ENCODE assay signal across 36 cellular contexts in genomic region chr14:36702484-36702883, GRCh38. TPM values are rescaled to one million over a fixed set of nuclear protein-coding genes. Genes with fewer than 3 reads are reported as not detected.
"Had no signal": no experiment of that assay in that cellular context is flagged by ENCODE, and none has a peak within 500 bp of the region (broad histone marks: within the 10 kb centered on the region; RNA-seq: fewer than 3 reads in every experiment).

No MANE protein-coding gene starts in this region.

- H3K9me3 ChIP-seq: ascending aorta had no signal

- H3K4me1 ChIP-seq: ascending aorta had no signal

- H3K27ac Mint-ChIP-seq: activated B cell treated with CpG ODN at 0.5 μM for 24 hours; activated CD4-positive, alpha-beta memory T cell treated with anti-CD3 and anti-CD28 coated beads for 36 hours; activated CD4-positive, alpha-beta T cell treated with anti-CD3 and anti-CD28 coated beads, Interleukin-2, amount 10 ng/mL, durations not matched to agents 24 days and 14 days; activated CD8-positive, alpha-beta memory T cell treated with anti-CD3 and anti-CD28 coated beads, Interleukin-2, amount 10 ng/mL, durations not matched to agents 7 days and 5 days; activated CD8-positive, alpha-beta T cell treated with anti-CD3 and anti-CD28 coated beads for 36 hours; activated naive CD4-positive, alpha-beta T cell treated with anti-CD3 and anti-CD28 coated beads, Interleukin-2, amount 10 ng/mL, durations not matched to agents 7 days and 5 days; activated naive CD4-positive, alpha-beta T cell treated with anti-CD3 and anti-CD28 coated beads, Interleukin-2, amount 50 U/mL, for 24 hours; activated naive CD8-positive, alpha-beta T cell; activated naive CD8-positive, alpha-beta T cell treated with anti-CD3 and anti-CD28 coated beads, Interleukin-2, amount 10 ng/mL, durations not matched to agents 7 days and 5 days; activated naive CD8-positive, alpha-beta T cell treated with anti-CD3 and anti-CD28 coated beads, Interleukin-2, amount 50 U/mL, for 24 hours; activated T-cell treated with anti-CD3 and anti-CD28 coated beads, Interleukin-2, amount 50 U/mL, for 24 hours; activated T-helper 2 cell treated with anti-CD3 and anti-CD28 coated beads, Interferon-gamma antibody, Interleukin-2, Interleukin-4, amounts not matched to agents 10 μg/mL and 5 μg/mL and 100 μg/mL, durations not matched to agents 14 hours and 24 hours and 36 hours; brain; T-helper 1 cell treated with Interleukin-12 subunit alpha and Interleukin-12 subunit beta and Interleukin-4 antibody, amounts not matched to agents 30 μg/mL and 1 μg/mL, for 36 hours; T-helper 2 cell treated with Interferon-gamma antibody and Interleukin-4, amounts not matched to agents 5 μg/mL and 100 μg/mL, for 36 hours had no signal

- H3K27ac ChIP-seq: ascending aorta, cardiac muscle cell, VCaP had no signal

- H3K27me3 Mint-ChIP-seq: activated B cell treated with CpG ODN at 0.5 μM for 24 hours; activated CD4-positive, alpha-beta T cell treated with anti-CD3 and anti-CD28 coated beads, Interleukin-2, amount 10 ng/mL, durations not matched to agents 24 days and 14 days; activated CD8-positive, alpha-beta memory T cell treated with anti-CD3 and anti-CD28 coated beads, Interleukin-2, amount 10 ng/mL, durations not matched to agents 7 days and 5 days; activated naive CD4-positive, alpha-beta T cell treated with anti-CD3 and anti-CD28 coated beads, Interleukin-2, amount 10 ng/mL, durations not matched to agents 7 days and 5 days; activated naive CD8-positive, alpha-beta T cell treated with anti-CD3 and anti-CD28 coated beads, Interleukin-2, amount 10 ng/mL, durations not matched to agents 7 days and 5 days; central memory CD8-positive, alpha-beta T cell had no signal

- H3K4me3 Mint-ChIP-seq: activated B cell treated with CpG ODN at 0.5 μM for 24 hours; activated CD4-positive, alpha-beta memory T cell treated with anti-CD3 and anti-CD28 coated beads for 36 hours; activated CD4-positive, alpha-beta T cell treated with anti-CD3 and anti-CD28 coated beads, Interleukin-2, amount 10 ng/mL, durations not matched to agents 24 days and 14 days; activated CD8-positive, alpha-beta memory T cell treated with anti-CD3 and anti-CD28 coated beads, Interleukin-2, amount 10 ng/mL, durations not matched to agents 7 days and 5 days; activated CD8-positive, alpha-beta T cell treated with anti-CD3 and anti-CD28 coated beads for 36 hours; activated naive CD4-positive, alpha-beta T cell treated with anti-CD3 and anti-CD28 coated beads, Interleukin-2, amount 10 ng/mL, durations not matched to agents 7 days and 5 days; activated naive CD4-positive, alpha-beta T cell treated with anti-CD3 and anti-CD28 coated beads, Interleukin-2, amount 50 U/mL, for 24 hours; activated naive CD8-positive, alpha-beta T cell; activated naive CD8-positive, alpha-beta T cell treated with anti-CD3 and anti-CD28 coated beads, Interleukin-2, amount 10 ng/mL, durations not matched to agents 7 days and 5 days; activated naive CD8-positive, alpha-beta T cell treated with anti-CD3 and anti-CD28 coated beads, Interleukin-2, amount 50 U/mL, for 24 hours; activated T-cell treated with anti-CD3 and anti-CD28 coated beads, Interleukin-2, amount 50 U/mL, for 24 hours; brain; central memory CD8-positive, alpha-beta T cell; T-helper 1 cell treated with Interleukin-12 subunit alpha and Interleukin-12 subunit beta and Interleukin-4 antibody, amounts not matched to agents 30 μg/mL and 1 μg/mL, for 36 hours; T-helper 2 cell treated with Interferon-gamma antibody and Interleukin-4, amounts not matched to agents 5 μg/mL and 100 μg/mL, for 36 hours had no signal

- DNase-seq: activated B cell treated with CpG ODN at 0.5 μM for 24 hours; activated CD4-positive, alpha-beta memory T cell treated with anti-CD3 and anti-CD28 coated beads for 36 hours; activated CD4-positive, alpha-beta T cell treated with anti-CD3 and anti-CD28 coated beads for 4 hours; activated CD4-positive, alpha-beta T cell treated with anti-CD3 and anti-CD28 coated beads, Interleukin-2, amount 10 ng/mL, durations not matched to agents 24 days and 14 days; activated CD4-positive, alpha-beta T cell treated with anti-CD3 and anti-CD28 coated beads, Interleukin-2, amount 50 U/mL, for 1 hour; activated CD4-positive, alpha-beta T cell treated with anti-CD3 and anti-CD28 coated beads, Interleukin-2, amount 50 U/mL, for 4 hours; activated CD4-positive, CD25-positive, alpha-beta regulatory T cell treated with anti-CD3 and anti-CD28 coated beads, Interleukin-2, amount 50 U/mL, for 72 hours; activated CD8-positive, alpha-beta memory T cell treated with anti-CD3 and anti-CD28 coated beads for 24 hours; activated CD8-positive, alpha-beta memory T cell treated with anti-CD3 and anti-CD28 coated beads, Interleukin-2, amount 10 ng/mL, durations not matched to agents 7 days and 5 days; activated CD8-positive, alpha-beta memory T cell treated with anti-CD3 and anti-CD28 coated beads, Interleukin-2, amount 50 U/mL, for 48 hours; activated CD8-positive, alpha-beta T cell treated with anti-CD3 and anti-CD28 coated beads for 36 hours; activated effector memory CD4-positive, alpha-beta T cell treated with Interleukin-2 at 50 U/mL for 16 hours; activated gamma-delta T cell; activated naive CD4-positive, alpha-beta T cell treated with anti-CD3 and anti-CD28 coated beads, Interleukin-2, amount 10 ng/mL, durations not matched to agents 7 days and 5 days; activated naive CD4-positive, alpha-beta T cell treated with Interleukin-2 at 50 U/mL for 16 hours; activated naive CD8-positive, alpha-beta T cell treated with anti-CD3 and anti-CD28 coated beads, Interleukin-2, amount 10 ng/mL, durations not matched to agents 7 days and 5 days; activated naive CD8-positive, alpha-beta T cell treated with anti-CD3 and anti-CD28 coated beads, Interleukin-2, amount 50 U/mL, for 24 hours; activated T-cell treated with anti-CD3 and anti-CD28 coated beads, Interleukin-2, amount 50 U/mL, for 24 hours; activated T-cell treated with anti-CD3 and anti-CD28 coated beads, Interleukin-2, amount 50 U/mL, for 48 hours; amygdala; anterior cingulate cortex; caudate nucleus; cerebellar nuclear complex; T-helper 1 cell; T-helper 2 cell; T-helper 9 cell had no signal

- H3K4me3 ChIP-seq: ascending aorta, cardiac muscle cell had no signal

- H3K36me3 Mint-ChIP-seq: activated CD4-positive, alpha-beta memory T cell treated with anti-CD3 and anti-CD28 coated beads for 36 hours; activated CD8-positive, alpha-beta memory T cell treated with anti-CD3 and anti-CD28 coated beads, Interleukin-2, amount 10 ng/mL, durations not matched to agents 7 days and 5 days; activated naive CD4-positive, alpha-beta T cell treated with anti-CD3 and anti-CD28 coated beads, Interleukin-2, amount 10 ng/mL, durations not matched to agents 7 days and 5 days; activated naive CD4-positive, alpha-beta T cell treated with anti-CD3 and anti-CD28 coated beads, Interleukin-2, amount 50 U/mL, for 24 hours; activated naive CD8-positive, alpha-beta T cell; activated naive CD8-positive, alpha-beta T cell treated with anti-CD3 and anti-CD28 coated beads, Interleukin-2, amount 10 ng/mL, durations not matched to agents 7 days and 5 days; brain had no signal

- H3K9me3 Mint-ChIP-seq: activated B cell treated with CpG ODN at 0.5 μM for 24 hours; activated naive CD4-positive, alpha-beta T cell treated with anti-CD3 and anti-CD28 coated beads, Interleukin-2, amount 10 ng/mL, durations not matched to agents 7 days and 5 days; T-helper 1 cell treated with Interleukin-12 subunit alpha and Interleukin-12 subunit beta and Interleukin-4 antibody, amounts not matched to agents 30 μg/mL and 1 μg/mL, for 36 hours had no signal

- H3K4me1 Mint-ChIP-seq: activated B cell treated with CpG ODN at 0.5 μM for 24 hours; activated CD4-positive, alpha-beta T cell treated with anti-CD3 and anti-CD28 coated beads, Interleukin-2, amount 10 ng/mL, durations not matched to agents 24 days and 14 days; activated CD8-positive, alpha-beta memory T cell treated with anti-CD3 and anti-CD28 coated beads, Interleukin-2, amount 10 ng/mL, durations not matched to agents 7 days and 5 days; activated naive CD4-positive, alpha-beta T cell treated with anti-CD3 and anti-CD28 coated beads, Interleukin-2, amount 10 ng/mL, durations not matched to agents 7 days and 5 days; activated naive CD4-positive, alpha-beta T cell treated with anti-CD3 and anti-CD28 coated beads, Interleukin-2, amount 50 U/mL, for 24 hours; activated naive CD8-positive, alpha-beta T cell treated with anti-CD3 and anti-CD28 coated beads, Interleukin-2, amount 10 ng/mL, durations not matched to agents 7 days and 5 days; activated naive CD8-positive, alpha-beta T cell treated with anti-CD3 and anti-CD28 coated beads, Interleukin-2, amount 50 U/mL, for 24 hours; brain; central memory CD8-positive, alpha-beta T cell had no signal

- H3K27me3 ChIP-seq: ascending aorta, cardiac muscle cell had no signal

- H3K36me3 ChIP-seq: ascending aorta, cardiac muscle cell had no signal

RNA-seq across cellular contexts. Expression of gene PAX9, which starts 40.8 kb away (rescaled TPM):
- total RNA-seq: activated B cell treated with CpG ODN at 0.5 μM for 24 hours; activated CD4-positive, alpha-beta memory T cell treated with anti-CD3 and anti-CD28 coated beads for 36 hours; activated CD4-positive, alpha-beta T cell treated with anti-CD3 and anti-CD28 coated beads, Interleukin-2, amount 10 ng/mL, durations not matched to agents 24 days and 14 days; activated CD8-positive, alpha-beta memory T cell treated with anti-CD3 and anti-CD28 coated beads, Interleukin-2, amount 10 ng/mL, durations not matched to agents 7 days and 5 days; activated CD8-positive, alpha-beta T cell treated with anti-CD3 and anti-CD28 coated beads for 36 hours; activated naive CD8-positive, alpha-beta T cell treated with anti-CD3 and anti-CD28 coated beads, Interleukin-2, amount 10 ng/mL, durations not matched to agents 7 days and 5 days; activated T-helper 2 cell treated with anti-CD3 and anti-CD28 coated beads, Interferon-gamma antibody, Interleukin-2, Interleukin-4, amounts not matched to agents 10 μg/mL and 5 μg/mL and 100 μg/mL, durations not matched to agents 14 hours and 24 hours and 36 hours; ascending aorta; cardiac muscle cell had no signal
